In genomic region chr7:150383710-150384397, GRCh38 we compare ENCODE assay signal across 10 cellular contexts.
DNase-seq lines count a peak whose midpoint lies in the region; ATAC-seq lines count a peak whose summit lies in the region.
"Had no signal": no experiment of that assay in that cellular context is flagged by ENCODE, and none has a peak within 500 bp of the region (broad histone marks: within the 10 kb centered on the region; RNA-seq: fewer than 3 reads in every experiment).

No MANE protein-coding gene starts in this region.

- no peak for ATAC-seq in GM19324 (IDR thresholded peaks at IDR 0.05; ENCODE audit: low FRiP score, unreplicated experiment)
- ATAC-seq: A549; naive thymus-derived CD8-positive, alpha-beta T cell had no signal

- peak; percentile 41 for DNase-seq in NCI-H1436 (lab: John Stamatoyannopoulos, UW)
- no peak for DNase-seq in NCI-H1436 treated with DMSO at 0.1 percent for 48 hours (lab: John Stamatoyannopoulos, UW)
- DNase-seq in SHP77 (lab: John Stamatoyannopoulos, UW): peak; percentile 97 to 98
- peak; percentile 81 for DNase-seq in iPS-NIHi11 (ENCODE audit: low spot score)
- peak; percentile 60 to 99 (median 95) for DNase-seq in substantia nigra (lab: John Stamatoyannopoulos, UW)
- no peak for DNase-seq in cerebellar nuclear complex (lab: John Stamatoyannopoulos, UW)
- no peak for DNase-seq in stimulated activated CD4-positive, alpha-beta T cell treated with anti-CD3 and anti-CD28 coated beads, Interleukin-4, amount 100 ng/mL, for 4 hours

- peak overlapping the region; percentile 99 for H3K27ac ChIP-seq in substantia nigra (ENCODE audit: low read depth, low read length, poor library complexity, severe bottlenecking)
- H3K27ac ChIP-seq: A549 had no signal

Comparison
In these comparisons a context has a peak if more than half of its experiments do, and no peak if none do; other contexts are left out.
1. DNase-seq: peak in NCI-H1436 (single experiment), SHP77 (2 of 2), iPS-NIHi11 (single experiment) and substantia nigra (49 of 49); none in NCI-H1436 treated with DMSO at 0.1 percent for 48 hours (single experiment), cerebellar nuclear complex (0 of 2) and stimulated activated CD4-positive, alpha-beta T cell treated with anti-CD3 and anti-CD28 coated beads, Interleukin-4, amount 100 ng/mL, for 4 hours (0 of 2).